In genomic region chr10:102600816-102601215, GRCh38 we compare ENCODE assay signal across 1 cellular context.
TF ChIP-seq lines count a peak whose summit lies in the region.

No MANE protein-coding gene starts in this region.

TF ChIP-seq in endothelial cell of umbilical vein, 7 proteins besides CTCF, POLR2A, EP300 and RAD21 (continued from another document):
- no peak for TF ChIP-seq EZH2 (IDR thresholded peaks at IDR 0.05; ENCODE audit: borderline replicate concordance, low read depth, low read length, severe bottlenecking)
- no peak for TF ChIP-seq JUN (IDR thresholded peaks at IDR 0.05; ENCODE audit: borderline replicate concordance, insufficient read depth, insufficient read length, low read depth)
